In the genomic region with DNA sequence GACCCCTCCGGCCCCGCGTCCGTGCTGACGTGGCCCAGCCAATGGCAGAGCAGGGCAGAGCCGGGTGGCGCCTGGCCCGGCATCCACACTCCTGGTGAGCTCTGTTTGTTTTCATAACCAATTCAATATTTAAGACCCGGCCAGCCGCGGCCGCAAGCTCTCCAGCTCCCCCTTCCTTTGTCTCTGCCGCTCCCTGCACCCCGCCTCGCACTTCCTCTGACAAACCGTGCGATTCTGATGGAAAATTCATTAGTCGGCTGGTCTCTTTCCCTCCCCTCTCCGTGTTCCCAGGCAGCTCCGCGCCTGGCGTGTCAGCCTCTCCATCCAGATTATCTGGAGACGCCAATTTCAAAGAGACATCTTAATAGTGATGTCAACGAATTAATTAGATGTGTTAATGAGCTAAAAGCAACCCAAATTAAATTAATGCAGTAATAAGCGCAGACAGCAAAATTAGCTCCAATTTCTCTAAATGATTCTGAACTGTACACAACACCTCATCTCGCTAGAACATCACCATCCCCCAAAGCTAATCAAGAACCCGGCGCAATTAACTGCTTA, we compare ENCODE assay signal across 9 cellular contexts. TPM values are rescaled to one million over a fixed set of nuclear protein-coding genes. Genes with fewer than 3 reads are reported as not detected.
A peak's percentile ranks its signal among the peaks of the same experiment; 100 is the strongest.
DNase-seq lines count a peak whose midpoint lies in the region; TF ChIP-seq lines count a peak whose summit lies in the region.
"Had no signal": no experiment of that assay in that cellular context is flagged by ENCODE, and none has a peak within 500 bp of the region (broad histone marks: within the 10 kb centered on the region; RNA-seq: fewer than 3 reads in every experiment).

No MANE protein-coding gene starts in this region.

- H3K4me1 Mint-ChIP-seq in activated CD4-positive, alpha-beta T cell treated with anti-CD3 and anti-CD28 coated beads, Interleukin-2, amount 10 ng/mL, durations not matched to agents 7 days and 5 days = peaks cover 4% of the 10 kb centered on the region

- no peaks in the 10 kb centered on the region for H3K9me3 Mint-ChIP-seq in activated CD4-positive, alpha-beta T cell treated with anti-CD3 and anti-CD28 coated beads, Interleukin-2, amount 10 ng/mL, durations not matched to agents 7 days and 5 days

- H3K4me3 ChIP-seq in A673 (ENCODE audit: low read depth, low read length, poor library complexity, severe bottlenecking) = peak overlapping the region; percentile 4
- no peak overlapping the region for H3K4me3 ChIP-seq in HAP-1
- no peak overlapping the region for H3K4me3 ChIP-seq in SJCRH30
- peak overlapping the region; percentile 27 for H3K4me3 ChIP-seq in left ventricle myocardium inferior

- no TSS peak for BruUV-seq in A673 (replicated peaks; lab: Mats Ljungman, UMichigan)

- H3K9me3 ChIP-seq in A673 (ENCODE audit: low read depth, low read length, poor library complexity, severe bottlenecking) = peaks cover 4% of the 10 kb centered on the region
- H3K9me3 ChIP-seq in HAP-1 = 0 out of 2 replicates have a peak, but pooled peaks cover 2% of the 10 kb centered on the region
- H3K9me3 ChIP-seq in SJCRH30 (replicated peaks) = no peaks in the 10 kb centered on the region
- peaks cover 22% of the 10 kb centered on the region for H3K9me3 ChIP-seq in left ventricle myocardium inferior (replicated peaks)

- DNase-seq in A673 (ENCODE audit: low spot score) (peak; percentile 90), HAP-1 (ENCODE audit: low spot score in 2 of 2) (peak; percentile 34 to 63), SJCRH30 (peak; percentile 46 to 55), left ventricle myocardium inferior (no peak), T-helper 1 cell (no peak), SIG-M5 (lab: John Stamatoyannopoulos, UW) (no peak)
- no peak for DNase-seq in activated CD8-positive, alpha-beta memory T cell treated with anti-CD3 and anti-CD28 coated beads, Interleukin-2, amount 50 U/mL, for 4 hours
- DNase-seq in activated CD4-positive, alpha-beta T cell treated with anti-CD3 and anti-CD28 coated beads, Interleukin-2, amount 10 ng/mL, durations not matched to agents 7 days and 5 days = no peak
- DNase-seq: stimulated activated naive CD8-positive, alpha-beta T cell treated with anti-CD3 and anti-CD28 coated beads, Interleukin-15, amount 100 ng/mL, for 72 hours had no signal

- no peak overlapping the region for H3K27ac Mint-ChIP-seq in activated CD4-positive, alpha-beta T cell treated with anti-CD3 and anti-CD28 coated beads, Interleukin-2, amount 10 ng/mL, durations not matched to agents 7 days and 5 days
- H3K27ac Mint-ChIP-seq: stimulated activated naive CD8-positive, alpha-beta T cell treated with anti-CD3 and anti-CD28 coated beads, Interleukin-15, amount 100 ng/mL, for 72 hours had no signal

- in situ Hi-C loops in HAP-1 (cut with MboI; ENCODE audit: low sequenced_read_pairs) = no loop called here

- H3K4me1 ChIP-seq in A673 (ENCODE audit: insufficient read depth, low read length, poor library complexity, severe bottlenecking) (peaks cover 25% of the 10 kb centered on the region), HAP-1 (peaks cover 3% of the 10 kb centered on the region; the same call in 1 of the 2 replicates), SJCRH30 (no peaks in the 10 kb centered on the region), left ventricle myocardium inferior (peaks cover 7% of the 10 kb centered on the region)

- H3K27me3 ChIP-seq in A673 (replicated peaks; ENCODE audit: insufficient read depth, low read depth, low read length, poor library complexity) (no peaks in the 10 kb centered on the region), HAP-1 (ENCODE audit: low read depth) (peaks cover 42% of the 10 kb centered on the region), SJCRH30 (peaks cover 18% of the 10 kb centered on the region; the same call in 1 of the 2 replicates), left ventricle myocardium inferior (ENCODE audit: low read depth) (peaks cover 100% of the 10 kb centered on the region)

- intact Hi-C loops in A673 (cut with micrococcal nuclease; ENCODE audit: unreplicated experiment) (no loop called here), left ventricle myocardium inferior (cut with micrococcal nuclease) (no loop called here)

- CTCF ChIA-PET in A673 (lab: Charles Lee) = interaction anchor here (0.6 to 2.0 kb wide), 6 partner anchors 8 to 227 kb away, joined by 3 to 5 read pairs (median 3); no protein-coding TSS in a partner anchor
- CTCF ChIA-PET in activated CD4-positive, alpha-beta T cell treated with anti-CD3 and anti-CD28 coated beads, Interleukin-2, amount 10 ng/mL, durations not matched to agents 7 days and 5 days (lab: Charles Lee) = interaction anchor here (1.0 to 1.4 kb wide), 3 partner anchors 9 to 220 kb away, joined by 3 to 4 read pairs (median 4); no protein-coding TSS in a partner anchor

- H3K36me3 ChIP-seq in A673 (ENCODE audit: insufficient read depth, low read length, poor library complexity, severe bottlenecking) (no peaks in the 10 kb centered on the region), HAP-1 (replicated peaks) (no peaks in the 10 kb centered on the region), SJCRH30 (no peaks in the 10 kb centered on the region), left ventricle myocardium inferior (no peaks in the 10 kb centered on the region)

- no peak overlapping the region for H3K4me3 Mint-ChIP-seq in activated CD4-positive, alpha-beta T cell treated with anti-CD3 and anti-CD28 coated beads, Interleukin-2, amount 10 ng/mL, durations not matched to agents 7 days and 5 days
- H3K4me3 Mint-ChIP-seq: stimulated activated naive CD8-positive, alpha-beta T cell treated with anti-CD3 and anti-CD28 coated beads, Interleukin-15, amount 100 ng/mL, for 72 hours had no signal

- peaks cover 24% of the 10 kb centered on the region for H3K27me3 Mint-ChIP-seq in activated CD4-positive, alpha-beta T cell treated with anti-CD3 and anti-CD28 coated beads, Interleukin-2, amount 10 ng/mL, durations not matched to agents 7 days and 5 days

- H3K27ac ChIP-seq in A673 (ENCODE audit: low read depth, low read length, poor library complexity, severe bottlenecking) (peak overlapping the region; percentile 33), SJCRH30 (no peak overlapping the region), left ventricle myocardium inferior (replicated peaks) (no peak overlapping the region)

- no peaks in the 10 kb centered on the region for H3K36me3 Mint-ChIP-seq in activated CD4-positive, alpha-beta T cell treated with anti-CD3 and anti-CD28 coated beads, Interleukin-2, amount 10 ng/mL, durations not matched to agents 7 days and 5 days (ENCODE audit: low read depth)

- TF ChIP-seq CTCF in A673 (conservative IDR thresholded peaks at IDR 0.05; ENCODE audit: low read depth, low read length) (peak; percentile 41; the same call in 1 of the 2 replicates), left ventricle myocardium inferior (IDR thresholded peaks at IDR 0.05; ENCODE audit: borderline replicate concordance) (peak; percentile 26)

- POLR2A ChIA-PET in A673 (lab: Charles Lee; ENCODE audit: low non-redundant PET) = no interaction called here
- POLR2A ChIA-PET in activated CD4-positive, alpha-beta T cell treated with anti-CD3 and anti-CD28 coated beads, Interleukin-2, amount 10 ng/mL, durations not matched to agents 7 days and 5 days (lab: Charles Lee) = interaction anchor here (0.9 kb wide), 1 partner anchor 10 kb away, joined by 3 read pairs; no protein-coding TSS in a partner anchor

RNA-seq across cellular contexts. Expression of a gene that starts 55.3 kb away (rescaled TPM):
- 10.1 and 11.8 TPM in 2 replicates for total RNA-seq in A673 (2021)
- 1.1 and 1.3 TPM in 2 replicates for total RNA-seq in SJCRH30 (2014; rRNA removed; shearing (Covaris generic))
- total RNA-seq in left ventricle myocardium inferior = 8.3 TPM
- total RNA-seq in activated CD4-positive, alpha-beta T cell treated with anti-CD3 and anti-CD28 coated beads, Interleukin-2, amount 10 ng/mL, durations not matched to agents 7 days and 5 days = 1 to 10 TPM; 2.1 to 2.7 TPM

Comparison
In these comparisons a context has a peak if more than half of its experiments do, and no peak if none do; other contexts are left out.
1. DNase-seq: peak in A673 (single experiment), HAP-1 (2 of 2) and SJCRH30 (2 of 2); none in left ventricle myocardium inferior (single experiment), activated CD8-positive, alpha-beta memory T cell treated with anti-CD3 and anti-CD28 coated beads, Interleukin-2, amount 50 U/mL, for 4 hours (single experiment), T-helper 1 cell (0 of 5), activated CD4-positive, alpha-beta T cell treated with anti-CD3 and anti-CD28 coated beads, Interleukin-2, amount 10 ng/mL, durations not matched to agents 7 days and 5 days (single experiment) and SIG-M5 (single experiment).
2. H3K4me3 ChIP-seq: peak in A673 (single experiment) and left ventricle myocardium inferior (single experiment); none in HAP-1 (single experiment) and SJCRH30 (single experiment).